In genomic region chr2:58973831-58974281, GRCh38 we compare ENCODE assay signal across 17 cellular contexts.
DNase-seq lines count a peak whose midpoint lies in the region; FAIRE-seq lines count a peak whose summit lies in the region.
"Had no signal": no experiment of that assay in that cellular context is flagged by ENCODE, and none has a peak within 500 bp of the region (broad histone marks: within the 10 kb centered on the region; RNA-seq: fewer than 3 reads in every experiment).

No MANE protein-coding gene starts in this region.

- DNase-seq in NCI-H510A treated with DMSO at 0.1 percent for 48 hours (lab: John Stamatoyannopoulos, UW): peak; percentile 29
- DNase-seq in NCI-H510A (lab: John Stamatoyannopoulos, UW): no peak
- DNase-seq in SW480 (ENCODE audit: low spot score): peak; percentile 82
- peak; percentile 70 for DNase-seq in iPS-NIHi7 (ENCODE audit: extremely low spot score)
- peak; percentile 69 for DNase-seq in urothelium cell line (ENCODE audit: low spot score)
- no peak for DNase-seq in activated CD8-positive, alpha-beta memory T cell treated with anti-CD3 and anti-CD28 coated beads for 24 hours
- no peak for DNase-seq in MV-4-11 (lab: John Stamatoyannopoulos, UW)
- DNase-seq in stimulated activated CD4-positive, alpha-beta T cell treated with anti-CD3 and anti-CD28 coated beads, Interleukin-4, amount 100 ng/mL, for 1 hour: no peak
- DNase-seq: activated CD4-positive, alpha-beta T cell treated with anti-CD3 and anti-CD28 coated beads for 48 hours; activated naive CD4-positive, alpha-beta T cell treated with anti-CD3 and anti-CD28 coated beads, Interleukin-2, amount 10 ng/mL, durations not matched to agents 7 days and 5 days; brain microvascular endothelial cell; effector CD4-positive, alpha-beta T cell; hypothalamus; NCI-H345; SJCRH30; transverse colon had no signal

- peak; percentile 78 for FAIRE-seq in urothelium cell line (lab: Jason Lieb, UNC)
- FAIRE-seq: A549 had no signal

Comparison
In these comparisons a context has a peak if more than half of its experiments do, and no peak if none do; other contexts are left out.
1. DNase-seq: peak in NCI-H510A treated with DMSO at 0.1 percent for 48 hours (single experiment), SW480 (single experiment), iPS-NIHi7 (single experiment) and urothelium cell line (single experiment); none in NCI-H510A (single experiment), activated CD8-positive, alpha-beta memory T cell treated with anti-CD3 and anti-CD28 coated beads for 24 hours (single experiment), MV-4-11 (single experiment) and stimulated activated CD4-positive, alpha-beta T cell treated with anti-CD3 and anti-CD28 coated beads, Interleukin-4, amount 100 ng/mL, for 1 hour (single experiment).